Comparison of ENCODE assay signal across 8 cellular contexts in the genomic region with DNA sequence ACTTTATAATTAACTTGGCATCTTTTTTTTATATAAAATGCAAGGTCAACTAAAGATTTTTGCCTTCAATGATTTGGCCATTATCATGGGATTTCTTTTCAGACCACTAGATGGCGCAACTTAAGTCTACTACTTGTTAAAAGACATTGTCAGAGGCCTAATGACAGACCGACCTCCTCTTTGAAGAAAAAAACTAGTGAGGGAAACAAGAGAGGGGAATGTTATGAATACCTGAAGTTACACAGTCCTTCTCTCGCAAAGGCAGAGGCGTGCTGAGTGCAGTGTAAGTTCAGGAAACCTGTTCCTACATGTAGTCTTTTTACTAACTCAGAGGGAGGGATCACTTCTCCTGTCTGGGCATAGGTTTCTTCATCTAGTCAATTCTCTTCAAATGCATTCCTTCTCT. TPM values are rescaled to one million over a fixed set of nuclear protein-coding genes. Genes with fewer than 3 reads are reported as not detected.
DNase-seq lines count a peak whose midpoint lies in the region; ATAC-seq, FAIRE-seq and TF ChIP-seq lines count a peak whose summit lies in the region.

No MANE protein-coding gene starts in this region.

- 15 to 18% methylated on average over 4 of the region's 4 CpGs for WGBS in tibial nerve, 2 donors

- H3K27ac ChIP-seq in A673 (ENCODE audit: low read depth, low read length, poor library complexity, severe bottlenecking) (no peak overlapping the region), keratinocyte (ENCODE audit: control insufficient read depth, insufficient read depth, low read length) (peak overlapping the region; percentile 11), tibial nerve (no peak overlapping the region)

- H3K36me3 ChIP-seq in A673 (ENCODE audit: insufficient read depth, low read length, poor library complexity, severe bottlenecking) (no peaks in the 10 kb centered on the region), keratinocyte (ENCODE audit: control insufficient read depth in 2 of 2, extremely low read depth in 1 of 2, insufficient read depth in 2 of 2, low read length in 2 of 2) (no peaks in the 10 kb centered on the region), tibial nerve (no peaks in the 10 kb centered on the region)

- H3K9me3 ChIP-seq in A673 (ENCODE audit: low read depth, low read length, poor library complexity, severe bottlenecking): no peaks in the 10 kb centered on the region
- H3K9me3 ChIP-seq in keratinocyte (ENCODE audit: control insufficient read depth, low read depth, low read length): no peaks in the 10 kb centered on the region
- H3K9me3 ChIP-seq in tibial nerve: no peaks in the 10 kb centered on the region

- H3K79me2 ChIP-seq in keratinocyte (ENCODE audit: control insufficient read depth, insufficient read depth, low read length): no peaks in the 10 kb centered on the region

- DNase-seq in A673 (ENCODE audit: low spot score) (peak; percentile 75), G401 (ENCODE audit: low spot score) (peak; percentile 55), NOMO-1 treated with DMSO at 0.1 percent for 48 hours (lab: John Stamatoyannopoulos, UW; ENCODE audit: unreplicated experiment) (peak; percentile 58), brain pericyte (ENCODE audit: low read depth, low spot score) (peak; percentile 29), keratinocyte (ENCODE audit: low read depth, low spot score) (peak; percentile 68), tibial nerve (ENCODE audit: low spot score in 2 of 2) (peak in 1 of 2 donors; percentile 68)

- BruUV-seq in A673 (replicated peaks; lab: Mats Ljungman, UMichigan): no TSS peak

- H3K4me1 ChIP-seq in A673 (ENCODE audit: insufficient read depth, low read length, poor library complexity, severe bottlenecking) (no peaks in the 10 kb centered on the region), keratinocyte (ENCODE audit: control insufficient read depth, extremely low read depth, insufficient read depth, low read length) (peaks cover 11% of the 10 kb centered on the region), tibial nerve (no peaks in the 10 kb centered on the region)

- no peak for TF ChIP-seq POLR2A in tibial nerve (IDR thresholded peaks at IDR 0.05)

- no peak overlapping the region for H3K4me3 ChIP-seq in A673 (ENCODE audit: low read depth, low read length, poor library complexity, severe bottlenecking)
- H3K4me3 ChIP-seq in keratinocyte (ENCODE audit: control insufficient read depth in 2 of 3, extremely low read depth in 1 of 3, insufficient read depth in 2 of 3, low read depth in 1 of 3, low read length in 3 of 3): no peak overlapping the region
- H3K4me3 ChIP-seq in tibial nerve: no peak overlapping the region

- TF ChIP-seq EP300 in tibial nerve (IDR thresholded peaks at IDR 0.05): no peak

- TF ChIP-seq CTCF in A673 (conservative IDR thresholded peaks at IDR 0.05; ENCODE audit: low read depth, low read length) (peak; percentile 86), keratinocyte (optimal IDR thresholded peaks at IDR 0.05 in 1 of 3, IDR thresholded peaks at IDR 0.05 in 1 of 3, conservative IDR thresholded peaks at IDR 0.05 in 1 of 3; ENCODE audit: extremely low read depth in 1 of 3, insufficient read depth in 2 of 3, low read length in 3 of 3) (peak in 2 of 3 experiments; percentile 41 to 54), tibial nerve (IDR thresholded peaks at IDR 0.05) (peak; percentile 56 to 79 (median 60))

- no peaks in the 10 kb centered on the region for H3K27me3 ChIP-seq in A673 (replicated peaks; ENCODE audit: insufficient read depth, low read depth, low read length, poor library complexity)
- H3K27me3 ChIP-seq in keratinocyte (ENCODE audit: control insufficient read depth, extremely low read depth, insufficient read depth, low read length): no peaks in the 10 kb centered on the region
- no peaks in the 10 kb centered on the region for H3K27me3 ChIP-seq in tibial nerve

- no peaks in the 10 kb centered on the region for H3K9me1 ChIP-seq in keratinocyte (ENCODE audit: control insufficient read depth, extremely low read depth, insufficient read depth, low read length)

- in situ Hi-C loops in G401 (cut with HindIII; ENCODE audit: low sequenced_read_pairs): no loop called here

- POLR2A ChIA-PET in A673 (lab: Charles Lee; ENCODE audit: low non-redundant PET): no interaction called here

- peak overlapping the region; percentile 33 for H3K4me2 ChIP-seq in keratinocyte (ENCODE audit: control insufficient read depth, extremely low read depth, insufficient read depth, low read depth, low read length)

- peak; percentile 96 for FAIRE-seq in keratinocyte (lab: Jason Lieb, UNC)

- peak; percentile 51 for ATAC-seq in HG03280 (IDR thresholded peaks at IDR 0.05; ENCODE audit: unreplicated experiment)
- ATAC-seq in HG03342 (IDR thresholded peaks at IDR 0.05; ENCODE audit: unreplicated experiment): no peak

- CTCF ChIA-PET in A673 (lab: Charles Lee): no interaction called here

- dilution Hi-C loops in keratinocyte (cut with MboI; ENCODE audit: extremely low pct_ligation_motif_present, low sequenced_read_pairs): no loop called here

- peak overlapping the region; percentile 72 for H2AFZ ChIP-seq in keratinocyte (ENCODE audit: control insufficient read depth, low read length)

- intact Hi-C loops in A673 (cut with micrococcal nuclease; ENCODE audit: unreplicated experiment): loop anchor here (1.0 to 5.0 kb wide), 3 partner anchors 25 to 249 kb away; no protein-coding TSS in a partner anchor

- no peak overlapping the region for H3K9ac ChIP-seq in keratinocyte (ENCODE audit: control insufficient read depth, extremely low read depth, insufficient read depth, low read length)

- no peaks in the 10 kb centered on the region for H4K20me1 ChIP-seq in keratinocyte (ENCODE audit: control insufficient read depth, extremely low read depth, insufficient read depth, low read length)

RNA-seq across cellular contexts. Expression of gene TRAPPC3L, which starts 9.3 kb away (rescaled TPM):
- not detected in 2 replicates for total RNA-seq in A673 (2021)
- total RNA-seq in G401 (2014; rRNA removed; shearing (Covaris generic)): not detected in 2 replicates
- 0.19 to 0.31 TPM (median 0.28 TPM) in 3 replicates for polyA plus RNA-seq in keratinocyte
- polyA plus RNA-seq in keratinocyte (2011; ENCODE audit: low read depth): not detected
- 0.47 and 0.58 TPM in 2 replicates for polyA plus RNA-seq in keratinocyte (2011; cell fraction: cytosol; rRNA removed)
- polyA plus RNA-seq in keratinocyte (2011; cell fraction: nucleus; rRNA removed): 0.20 and 0.61 TPM in 2 replicates
- polyA plus RNA-seq in keratinocyte (2012; ENCODE audit: low replicate concordance): 0.46 TPM in 1 of 2 replicates, not detected in the other
- 0.35 TPM in 1 of 3 replicates, not detected in the others for polyA minus RNA-seq in keratinocyte
- not detected for polyA minus RNA-seq in keratinocyte (2011; cell fraction: cytosol; rRNA and poly(A)+ RNA removed)
- polyA minus RNA-seq in keratinocyte (2011; cell fraction: nucleus; rRNA and poly(A)+ RNA removed): not detected in 2 replicates
- total RNA-seq in tibial nerve: under 1 TPM in 1 of 4 donors, not detected in 3; 0.21 TPM

RNA-seq across cellular contexts. Expression of gene CALHM4, which starts 17.3 kb away (rescaled TPM):
- not detected in 2 replicates for total RNA-seq in A673 (2021)
- total RNA-seq in G401 (2014; rRNA removed; shearing (Covaris generic)): not detected in 2 replicates
- 0.33 to 0.57 TPM (median 0.41 TPM) in 3 replicates for polyA plus RNA-seq in keratinocyte
- polyA plus RNA-seq in keratinocyte (2011; ENCODE audit: low read depth): not detected
- polyA plus RNA-seq in keratinocyte (2011; cell fraction: cytosol; rRNA removed): 0.60 and 0.69 TPM in 2 replicates
- 0.64 and 1.1 TPM in 2 replicates for polyA plus RNA-seq in keratinocyte (2011; cell fraction: nucleus; rRNA removed)
- 0.31 TPM in 1 of 2 replicates, not detected in the other for polyA plus RNA-seq in keratinocyte (2012; ENCODE audit: low replicate concordance)
- polyA minus RNA-seq in keratinocyte: 0.32 to 0.82 TPM in 2 of 3 replicates, not detected in the other
- not detected for polyA minus RNA-seq in keratinocyte (2011; cell fraction: cytosol; rRNA and poly(A)+ RNA removed)
- polyA minus RNA-seq in keratinocyte (2011; cell fraction: nucleus; rRNA and poly(A)+ RNA removed): 0.47 and 0.53 TPM in 2 replicates
- under 1 TPM in 1 of 4 donors, not detected in 3; 0.42 TPM for total RNA-seq in tibial nerve

RNA-seq across cellular contexts. Expression of gene CALHM5, which starts 24.8 kb away (rescaled TPM):
- total RNA-seq in A673 (2021) (0.26 TPM in 2 replicates), tibial nerve (1 to 10 TPM; 4.5 to 5.7 (median 5.0) TPM)
- total RNA-seq in G401 (2014; rRNA removed; shearing (Covaris generic)): under 0.01 TPM in 2 replicates
- polyA plus RNA-seq in keratinocyte: 0.80 to 2.9 TPM (median 0.94 TPM) in 3 replicates
- 0.21 TPM for polyA plus RNA-seq in keratinocyte (2011; ENCODE audit: low read depth)
- 0.57 and 1.1 TPM in 2 replicates for polyA plus RNA-seq in keratinocyte (2011; cell fraction: cytosol; rRNA removed)
- polyA plus RNA-seq in keratinocyte (2011; cell fraction: nucleus; rRNA removed): 5.3 and 6.0 TPM in 2 replicates
- 0.38 and 0.87 TPM in 2 replicates for polyA plus RNA-seq in keratinocyte (2012; ENCODE audit: low replicate concordance)
- 0.43 to 4.1 TPM (median 0.93 TPM) in 3 replicates for polyA minus RNA-seq in keratinocyte
- polyA minus RNA-seq in keratinocyte (2011; cell fraction: cytosol; rRNA and poly(A)+ RNA removed): 0.77 TPM
- polyA minus RNA-seq in keratinocyte (2011; cell fraction: nucleus; rRNA and poly(A)+ RNA removed): 5.7 and 9.2 TPM in 2 replicates

RNA-seq across cellular contexts. Expression of gene RWDD1, which starts 35.1 kb away (rescaled TPM):
- total RNA-seq in A673 (2021) (47.2 and 52.3 TPM in 2 replicates), tibial nerve (10 to 100 TPM; 27.5 to 40.4 (median 35.7) TPM)
- total RNA-seq in G401 (2014; rRNA removed; shearing (Covaris generic)): 36.6 and 50.3 TPM in 2 replicates
- polyA plus RNA-seq in keratinocyte: 35.9 to 61.7 TPM (median 41.7 TPM) in 3 replicates
- 152 TPM for polyA plus RNA-seq in keratinocyte (2011; ENCODE audit: low read depth)
- polyA plus RNA-seq in keratinocyte (2011; cell fraction: cytosol; rRNA removed): 42.8 and 65.6 TPM in 2 replicates
- polyA plus RNA-seq in keratinocyte (2011; cell fraction: nucleus; rRNA removed): 7.3 and 12.5 TPM in 2 replicates
- 39.9 and 50.4 TPM in 2 replicates for polyA plus RNA-seq in keratinocyte (2012; ENCODE audit: low replicate concordance)
- 10.5 to 18.3 TPM (median 15.6 TPM) in 3 replicates for polyA minus RNA-seq in keratinocyte
- 19.4 TPM for polyA minus RNA-seq in keratinocyte (2011; cell fraction: cytosol; rRNA and poly(A)+ RNA removed)
- 1.9 and 4.0 TPM in 2 replicates for polyA minus RNA-seq in keratinocyte (2011; cell fraction: nucleus; rRNA and poly(A)+ RNA removed)
